In the genomic region with DNA sequence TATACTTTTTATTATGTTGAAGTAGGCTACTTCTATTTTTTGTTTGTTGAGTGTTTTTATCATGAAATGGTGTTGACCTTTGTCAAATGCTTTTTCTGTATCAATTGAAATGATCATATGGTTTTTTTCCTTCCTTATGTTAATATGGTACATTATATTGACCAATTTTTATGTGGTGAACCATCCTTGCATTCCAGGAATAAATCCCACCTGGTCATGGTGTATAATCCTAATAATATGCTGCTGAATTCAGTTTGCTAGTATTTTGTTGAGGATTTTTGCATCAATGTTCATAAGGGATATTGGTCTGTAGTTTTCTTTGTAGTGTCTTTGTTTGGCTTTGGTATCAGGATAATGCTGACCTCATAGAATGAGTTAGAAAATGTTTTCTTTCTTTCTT, we compare ENCODE assay signal across 3 cellular contexts.
TF ChIP-seq lines count a peak whose summit lies in the region.

No MANE protein-coding gene starts in this region.

TF ChIP-seq in A549, 52 proteins besides CTCF, POLR2A, EP300 and RAD21:
- no peak for TF ChIP-seq EHMT2 (IDR thresholded peaks at IDR 0.05; ENCODE audit: low read depth)
- TF ChIP-seq BHLHE40 (IDR thresholded peaks at IDR 0.05; ENCODE audit: low read depth, low read length) = no peak
- TF ChIP-seq, protein P1, sequence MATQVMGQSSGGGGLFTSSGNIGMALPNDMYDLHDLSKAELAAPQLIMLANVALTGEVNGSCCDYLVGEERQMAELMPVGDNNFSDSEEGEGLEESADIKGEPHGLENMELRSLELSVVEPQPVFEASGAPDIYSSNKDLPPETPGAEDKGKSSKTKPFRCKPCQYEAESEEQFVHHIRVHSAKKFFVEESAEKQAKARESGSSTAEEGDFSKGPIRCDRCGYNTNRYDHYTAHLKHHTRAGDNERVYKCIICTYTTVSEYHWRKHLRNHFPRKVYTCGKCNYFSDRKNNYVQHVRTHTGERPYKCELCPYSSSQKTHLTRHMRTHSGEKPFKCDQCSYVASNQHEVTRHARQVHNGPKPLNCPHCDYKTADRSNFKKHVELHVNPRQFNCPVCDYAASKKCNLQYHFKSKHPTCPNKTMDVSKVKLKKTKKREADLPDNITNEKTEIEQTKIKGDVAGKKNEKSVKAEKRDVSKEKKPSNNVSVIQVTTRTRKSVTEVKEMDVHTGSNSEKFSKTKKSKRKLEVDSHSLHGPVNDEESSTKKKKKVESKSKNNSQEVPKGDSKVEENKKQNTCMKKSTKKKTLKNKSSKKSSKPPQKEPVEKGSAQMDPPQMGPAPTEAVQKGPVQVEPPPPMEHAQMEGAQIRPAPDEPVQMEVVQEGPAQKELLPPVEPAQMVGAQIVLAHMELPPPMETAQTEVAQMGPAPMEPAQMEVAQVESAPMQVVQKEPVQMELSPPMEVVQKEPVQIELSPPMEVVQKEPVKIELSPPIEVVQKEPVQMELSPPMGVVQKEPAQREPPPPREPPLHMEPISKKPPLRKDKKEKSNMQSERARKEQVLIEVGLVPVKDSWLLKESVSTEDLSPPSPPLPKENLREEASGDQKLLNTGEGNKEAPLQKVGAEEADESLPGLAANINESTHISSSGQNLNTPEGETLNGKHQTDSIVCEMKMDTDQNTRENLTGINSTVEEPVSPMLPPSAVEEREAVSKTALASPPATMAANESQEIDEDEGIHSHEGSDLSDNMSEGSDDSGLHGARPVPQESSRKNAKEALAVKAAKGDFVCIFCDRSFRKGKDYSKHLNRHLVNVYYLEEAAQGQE (IDR thresholded peaks at IDR 0.05) = no peak
TF ChIP-seq in A549: peak in this region for 0.

TF ChIP-seq in HEK293, 187 proteins besides CTCF, POLR2A, EP300 and RAD21:
- TF ChIP-seq SETDB1 (IDR thresholded peaks at IDR 0.05; ENCODE audit: insufficient read length, low read length) (peak; percentile 17), ZNF423 (tag by site-specific recombination; IDR thresholded peaks at IDR 0.05) (no peak)

TF ChIP-seq in K562, 482 proteins besides CTCF, POLR2A, EP300 and RAD21:
- peak; percentile 95 for TF ChIP-seq ZNF324 (CRISPR knock-in tag; IDR thresholded peaks at IDR 0.05)
- TF ChIP-seq NCOA4 (IDR thresholded peaks at IDR 0.05; ENCODE audit: partially characterized antibody) = no peak
